In the genomic region with DNA sequence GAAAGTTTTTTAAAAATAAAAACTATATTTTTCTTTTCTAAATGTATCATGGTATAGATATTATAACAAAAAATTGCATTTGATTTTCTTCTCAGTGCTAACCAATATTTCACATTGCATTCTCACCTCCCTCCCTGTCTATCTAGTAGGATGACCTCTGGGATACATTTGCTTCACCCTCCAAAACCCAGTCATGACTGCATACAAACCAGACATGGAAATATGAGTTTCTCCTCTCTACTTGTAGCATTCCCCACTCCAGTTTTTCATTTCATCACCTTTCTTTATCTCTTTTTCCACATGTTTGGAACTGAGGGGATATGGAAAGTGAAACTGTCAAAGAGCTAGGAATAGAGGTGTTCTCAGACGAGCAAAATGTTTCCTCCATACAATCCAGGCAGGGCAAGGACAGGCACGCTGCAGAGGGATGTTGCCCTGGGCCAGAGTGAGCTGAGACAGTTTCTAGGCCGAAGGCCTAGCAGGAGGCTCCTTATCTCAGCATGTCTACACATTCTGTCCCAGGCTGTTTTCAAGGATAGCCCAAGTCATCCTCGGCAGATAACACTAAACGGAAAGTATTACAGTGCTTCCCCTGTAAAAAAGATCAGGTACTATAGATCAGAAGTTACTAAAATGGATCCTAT, we compare ENCODE assay signal across 10 cellular contexts. TPM values are rescaled to one million over a fixed set of nuclear protein-coding genes. Genes with fewer than 3 reads are reported as not detected.
DNase-seq lines count a peak whose midpoint lies in the region; ATAC-seq, FAIRE-seq and TF ChIP-seq lines count a peak whose summit lies in the region.
"Had no signal": no experiment of that assay in that cellular context is flagged by ENCODE, and none has a peak within 500 bp of the region (broad histone marks: within the 10 kb centered on the region; RNA-seq: fewer than 3 reads in every experiment).

No MANE protein-coding gene starts in this region.

- intact Hi-C loops in spleen (cut with DNase I; ENCODE audit: low total_unique reads), result loop anchor here (10.0 kb wide), 1 partner anchor 102 kb away; no protein-coding TSS in a partner anchor

- H3K4me3 ChIP-seq in astrocyte of the spinal cord (ENCODE audit: low read depth, low read length), result no peak overlapping the region
- H3K4me3 ChIP-seq in spleen, result peak overlapping the region in 2 of 8 donors; percentile 12 to 19

- TF ChIP-seq CTCF in astrocyte of the spinal cord (IDR thresholded peaks at IDR 0.05; ENCODE audit: low read depth, low read length) (no peak), spleen (IDR thresholded peaks at IDR 0.05 in 8 of 11, conservative IDR thresholded peaks at IDR 0.05 in 3 of 11) (no peak)

- in situ Hi-C loops in astrocyte of the spinal cord (cut with HindIII; ENCODE audit: low sequenced_read_pairs), result no loop called here

- WGBS in spleen, 5 donors, result 29 to 54% (median 37%) methylated on average over 5 of the region's 5 CpGs

- peak overlapping the region; percentile 60 to 91 (median 76) for H3K27ac ChIP-seq in spleen

- peaks cover 17 to 99% (median 57%) of the 10 kb centered on the region in 6 donors for H3K4me1 ChIP-seq in spleen

- peak; percentile 87 for FAIRE-seq in GM19239 (lab: Jason Lieb, UNC)

- no peak for ATAC-seq in HG03025 (IDR thresholded peaks at IDR 0.05; ENCODE audit: low FRiP score, unreplicated experiment)
- ATAC-seq in HG02763 (IDR thresholded peaks at IDR 0.05; ENCODE audit: unreplicated experiment), result no peak
- ATAC-seq: stimulated activated naive CD8-positive, alpha-beta T cell treated with anti-CD3 and anti-CD28 coated beads, Interleukin-15, Interleukin-2, amounts not matched to agents 100 U/mL and 50 U/mL, for 24 hours had no signal

- H3K9me3 ChIP-seq in spleen, result no peaks in the 10 kb centered on the region

- TF ChIP-seq POLR2A in spleen (IDR thresholded peaks at IDR 0.05), result no peak

- H3K36me3 ChIP-seq in spleen, result no peaks in the 10 kb centered on the region

- DNase-seq in GM19239 (ENCODE audit: insufficient read length, low spot score) (no peak), astrocyte of the spinal cord (ENCODE audit: low read depth, low spot score) (peak; percentile 18), islet precursor cell (peak; percentile 67), spleen (peak; percentile 50), NCI-H526 treated with DMSO at 0.1 percent for 48 hours (lab: John Stamatoyannopoulos, UW) (no peak), NCI-H524 (lab: John Stamatoyannopoulos, UW) (no peak)
- DNase-seq: H7; stimulated activated naive CD8-positive, alpha-beta T cell treated with anti-CD3 and anti-CD28 coated beads, Interleukin-15, Interleukin-2, amounts not matched to agents 100 U/mL and 50 U/mL, for 24 hours had no signal

- H3K27me3 ChIP-seq in spleen (replicated peaks in 1 of 7), result no peaks in the 10 kb centered on the region

RNA-seq across cellular contexts. Expression of gene MEF2C, which starts 46.7 kb away (rescaled TPM):
- 100 to 1,000 TPM in 6 of 7 donors, 10 to 100 TPM in 1; 94.4 to 153 (median 129) TPM for total RNA-seq in spleen
- polyA plus RNA-seq in spleen, result 10 to 100 TPM; 19.3 to 24.6 (median 24.3) TPM

Comparison
In these comparisons a context has a peak if more than half of its experiments do, and no peak if none do; other contexts are left out.
1. DNase-seq: peak in astrocyte of the spinal cord (single experiment), islet precursor cell (single experiment) and spleen (single experiment); none in GM19239 (single experiment), NCI-H526 treated with DMSO at 0.1 percent for 48 hours (single experiment) and NCI-H524 (0 of 2).